ENCODE assay signal across 1 cellular context in the genomic region with DNA sequence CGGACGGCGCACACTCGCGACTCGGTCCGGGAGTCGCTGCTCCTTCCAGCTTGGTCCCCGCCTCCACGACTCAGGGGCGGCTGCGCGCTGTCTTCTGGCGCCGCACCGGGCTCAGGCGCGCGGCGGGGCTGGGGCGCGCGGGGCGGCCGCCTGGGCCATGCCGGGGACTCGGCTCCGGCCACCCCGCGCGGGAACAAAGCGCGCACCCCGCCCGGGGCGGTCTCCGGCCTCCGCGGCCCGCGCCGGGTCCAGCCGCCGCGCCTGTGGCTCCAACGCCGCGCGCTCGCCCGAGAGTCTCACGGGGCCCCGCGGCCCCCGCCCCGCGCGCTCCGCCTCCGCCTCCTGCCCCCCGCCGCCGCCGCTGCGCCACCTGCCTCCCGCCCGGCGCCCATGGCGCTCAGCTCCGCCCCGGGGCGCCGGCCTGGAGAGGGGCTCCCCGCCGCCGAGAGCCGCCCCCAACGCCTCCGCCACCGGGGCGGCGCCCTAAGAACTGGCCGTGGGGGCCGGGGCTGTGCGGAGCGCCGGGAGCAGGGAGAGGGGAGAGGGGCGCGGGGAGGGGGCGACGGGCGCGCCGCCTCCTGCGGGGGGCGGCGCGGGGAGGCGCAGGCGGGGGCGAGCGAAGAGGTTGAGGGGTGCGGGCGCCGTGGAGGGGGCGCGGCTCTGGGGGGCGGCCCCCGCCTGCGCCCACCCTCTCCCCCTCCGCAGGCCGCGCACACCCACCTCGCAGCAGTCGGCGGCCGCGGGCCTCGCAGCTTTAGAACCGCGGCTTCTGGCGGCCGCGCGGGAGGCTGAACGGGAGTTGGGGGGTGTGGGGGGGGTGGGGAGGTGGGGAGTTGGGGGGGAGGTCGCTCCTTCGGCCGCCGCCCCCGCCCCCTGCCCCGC.
TF ChIP-seq lines count a peak whose summit lies in the region.

No MANE protein-coding gene starts in this region.

TF ChIP-seq in GM12878, 131 proteins besides CTCF, POLR2A, EP300 and RAD21 (continued from another document):
- TF ChIP-seq, protein P1, sequence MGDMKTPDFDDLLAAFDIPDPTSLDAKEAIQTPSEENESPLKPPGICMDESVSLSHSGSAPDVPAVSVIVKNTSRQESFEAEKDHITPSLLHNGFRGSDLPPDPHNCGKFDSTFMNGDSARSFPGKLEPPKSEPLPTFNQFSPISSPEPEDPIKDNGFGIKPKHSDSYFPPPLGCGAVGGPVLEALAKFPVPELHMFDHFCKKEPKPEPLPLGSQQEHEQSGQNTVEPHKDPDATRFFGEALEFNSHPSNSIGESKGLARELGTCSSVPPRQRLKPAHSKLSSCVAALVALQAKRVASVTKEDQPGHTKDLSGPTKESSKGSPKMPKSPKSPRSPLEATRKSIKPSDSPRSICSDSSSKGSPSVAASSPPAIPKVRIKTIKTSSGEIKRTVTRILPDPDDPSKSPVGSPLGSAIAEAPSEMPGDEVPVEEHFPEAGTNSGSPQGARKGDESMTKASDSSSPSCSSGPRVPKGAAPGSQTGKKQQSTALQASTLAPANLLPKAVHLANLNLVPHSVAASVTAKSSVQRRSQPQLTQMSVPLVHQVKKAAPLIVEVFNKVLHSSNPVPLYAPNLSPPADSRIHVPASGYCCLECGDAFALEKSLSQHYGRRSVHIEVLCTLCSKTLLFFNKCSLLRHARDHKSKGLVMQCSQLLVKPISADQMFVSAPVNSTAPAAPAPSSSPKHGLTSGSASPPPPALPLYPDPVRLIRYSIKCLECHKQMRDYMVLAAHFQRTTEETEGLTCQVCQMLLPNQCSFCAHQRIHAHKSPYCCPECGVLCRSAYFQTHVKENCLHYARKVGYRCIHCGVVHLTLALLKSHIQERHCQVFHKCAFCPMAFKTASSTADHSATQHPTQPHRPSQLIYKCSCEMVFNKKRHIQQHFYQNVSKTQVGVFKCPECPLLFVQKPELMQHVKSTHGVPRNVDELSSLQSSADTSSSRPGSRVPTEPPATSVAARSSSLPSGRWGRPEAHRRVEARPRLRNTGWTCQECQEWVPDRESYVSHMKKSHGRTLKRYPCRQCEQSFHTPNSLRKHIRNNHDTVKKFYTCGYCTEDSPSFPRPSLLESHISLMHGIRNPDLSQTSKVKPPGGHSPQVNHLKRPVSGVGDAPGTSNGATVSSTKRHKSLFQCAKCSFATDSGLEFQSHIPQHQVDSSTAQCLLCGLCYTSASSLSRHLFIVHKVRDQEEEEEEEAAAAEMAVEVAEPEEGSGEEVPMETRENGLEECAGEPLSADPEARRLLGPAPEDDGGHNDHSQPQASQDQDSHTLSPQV (IDR thresholded peaks at IDR 0.05), result no peak
- TF ChIP-seq IKZF2 (IDR thresholded peaks at IDR 0.05) (no peak), MYB (IDR thresholded peaks at IDR 0.05; ENCODE audit: borderline replicate concordance, low read depth, low read length) (no peak), ATF7 (IDR thresholded peaks at IDR 0.05; ENCODE audit: low read depth) (no peak), ZSCAN29 (IDR thresholded peaks at IDR 0.05) (no peak), ETV6 (conservative IDR thresholded peaks at IDR 0.05 in 1 of 2, IDR thresholded peaks at IDR 0.05 in 1 of 2; ENCODE audit: borderline replicate concordance in 1 of 2, low read depth in 1 of 2) (no peak), PAX5 (IDR thresholded peaks at IDR 0.05; ENCODE audit: borderline replicate concordance, low read depth, low read length) (no peak), SREBF2 (IDR thresholded peaks at IDR 0.05; ENCODE audit: low read length) (no peak)
- TF ChIP-seq, protein P2, sequence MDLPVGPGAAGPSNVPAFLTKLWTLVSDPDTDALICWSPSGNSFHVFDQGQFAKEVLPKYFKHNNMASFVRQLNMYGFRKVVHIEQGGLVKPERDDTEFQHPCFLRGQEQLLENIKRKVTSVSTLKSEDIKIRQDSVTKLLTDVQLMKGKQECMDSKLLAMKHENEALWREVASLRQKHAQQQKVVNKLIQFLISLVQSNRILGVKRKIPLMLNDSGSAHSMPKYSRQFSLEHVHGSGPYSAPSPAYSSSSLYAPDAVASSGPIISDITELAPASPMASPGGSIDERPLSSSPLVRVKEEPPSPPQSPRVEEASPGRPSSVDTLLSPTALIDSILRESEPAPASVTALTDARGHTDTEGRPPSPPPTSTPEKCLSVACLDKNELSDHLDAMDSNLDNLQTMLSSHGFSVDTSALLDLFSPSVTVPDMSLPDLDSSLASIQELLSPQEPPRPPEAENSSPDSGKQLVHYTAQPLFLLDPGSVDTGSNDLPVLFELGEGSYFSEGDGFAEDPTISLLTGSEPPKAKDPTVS (IDR thresholded peaks at IDR 0.05; ENCODE audit: low read depth, low read length), result no peak
- TF ChIP-seq, protein P3, sequence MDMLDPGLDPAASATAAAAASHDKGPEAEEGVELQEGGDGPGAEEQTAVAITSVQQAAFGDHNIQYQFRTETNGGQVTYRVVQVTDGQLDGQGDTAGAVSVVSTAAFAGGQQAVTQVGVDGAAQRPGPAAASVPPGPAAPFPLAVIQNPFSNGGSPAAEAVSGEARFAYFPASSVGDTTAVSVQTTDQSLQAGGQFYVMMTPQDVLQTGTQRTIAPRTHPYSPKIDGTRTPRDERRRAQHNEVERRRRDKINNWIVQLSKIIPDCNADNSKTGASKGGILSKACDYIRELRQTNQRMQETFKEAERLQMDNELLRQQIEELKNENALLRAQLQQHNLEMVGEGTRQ (IDR thresholded peaks at IDR 0.05; ENCODE audit: borderline replicate concordance, low read depth, low read length), result no peak
